Comparison of ENCODE assay signal across 18 cellular contexts in the genomic region with DNA sequence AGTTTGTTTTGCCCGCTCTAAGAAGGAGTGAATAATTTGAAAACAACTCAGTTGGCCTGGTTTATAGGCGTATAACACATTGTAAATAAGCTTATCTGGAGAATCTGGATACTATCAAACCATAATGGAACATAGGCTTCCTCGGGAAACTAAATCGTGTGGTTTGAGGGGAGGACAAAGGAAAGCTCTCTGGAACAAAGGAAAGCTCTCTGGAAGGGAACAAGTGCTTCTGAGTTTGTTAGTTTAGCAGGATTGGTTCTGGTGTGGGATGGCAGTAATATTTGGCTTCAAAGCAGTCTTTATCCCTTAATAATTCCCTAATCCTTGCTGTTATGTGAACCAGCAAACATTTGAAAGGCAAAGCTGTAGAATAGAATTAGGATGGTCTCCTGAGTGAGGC.
"Had no signal": no experiment of that assay in that cellular context is flagged by ENCODE, and none has a peak within 500 bp of the region (broad histone marks: within the 10 kb centered on the region; RNA-seq: fewer than 3 reads in every experiment).

No MANE protein-coding gene starts in this region.

- H3K9me3 ChIP-seq: colonic mucosa, upper lobe of right lung had no signal

- H3K27me3 ChIP-seq: colonic mucosa, heart left ventricle, left lung, sigmoid colon, upper lobe of right lung had no signal

- DNase-seq: activated B cell treated with CpG ODN at 0.5 μM for 24 hours; activated CD4-positive, alpha-beta T cell treated with anti-CD3 and anti-CD28 coated beads for 4 hours; activated CD8-positive, alpha-beta T cell treated with anti-CD3 and anti-CD28 coated beads, Interleukin-2, amount 10 ng/mL, durations not matched to agents 7 days and 5 days; activated naive CD4-positive, alpha-beta T cell treated with anti-CD3 and anti-CD28 coated beads for 36 hours; activated T-cell treated with anti-CD3 and anti-CD28 coated beads, Interleukin-2, amount 50 U/mL, for 4 hours; anterior cingulate cortex; colonic mucosa; erythroblast; foreskin melanocyte; heart left ventricle; left lung; nephron progenitor cell; sigmoid colon; stimulated activated CD4-positive, alpha-beta T cell treated with anti-CD3 and anti-CD28 coated beads, Interleukin-1b, Interleukin-23, amount 100 ng/mL, for 48 hours; stimulated activated CD8-positive, alpha-beta memory T cell treated with anti-CD3 and anti-CD28 coated beads, Interleukin-4, amount 100 ng/mL, for 48 hours; stimulated activated naive CD4-positive, alpha-beta T cell; T-cell; upper lobe of right lung had no signal

- H3K27ac ChIP-seq: colonic mucosa, heart left ventricle, left lung, sigmoid colon, upper lobe of right lung had no signal

- H3K4me3 ChIP-seq: colonic mucosa, heart left ventricle, left lung, sigmoid colon, upper lobe of right lung had no signal

- H3K36me3 ChIP-seq: colonic mucosa, heart left ventricle, left lung, sigmoid colon, upper lobe of right lung had no signal

- H3K4me1 ChIP-seq: colonic mucosa, heart left ventricle, left lung, sigmoid colon, upper lobe of right lung had no signal
